7 cellular contexts compared by ENCODE assay signal in genomic region chr12:24596768-24597388, GRCh38.
A peak's percentile ranks its signal among the peaks of the same experiment; 100 is the strongest.
DNase-seq lines count a peak whose midpoint lies in the region; ATAC-seq and TF ChIP-seq lines count a peak whose summit lies in the region.

No MANE protein-coding gene starts in this region.

- no peak for TF ChIP-seq CTCF in GM13977 (IDR thresholded peaks at IDR 0.05; ENCODE audit: extremely low read depth, insufficient read depth, missing control alignments)
- TF ChIP-seq CTCF in ascending aorta (IDR thresholded peaks at IDR 0.05): peak in 2 of 3 experiments; percentile 65 to 72

- DNase-seq in GM13977 (ENCODE audit: low spot score) (peak; percentile 32), NCI-H2029 (lab: John Stamatoyannopoulos, UW) (peak; percentile 32), ascending aorta (ENCODE audit: low spot score in 2 of 2) (no peak), kidney glomerular epithelial cell (lab: John Stamatoyannopoulos, UW) (peak; percentile 19), T1000 (lab: John Stamatoyannopoulos, UW) (no peak)
- DNase-seq in activated CD8-positive, alpha-beta memory T cell treated with anti-CD3 and anti-CD28 coated beads for 24 hours: no peak

- no peaks in the 10 kb centered on the region for H3K27me3 ChIP-seq in ascending aorta

- peaks cover 0 to 5% of the 10 kb centered on the region in 2 donors for H3K4me1 ChIP-seq in ascending aorta

- in situ Hi-C loops in GM13977 (cut with MboI; ENCODE audit: low pct_unique_long_range_greater_than_20kb, low sequenced_read_pairs, unreplicated experiment): no loop called here

- H3K9me3 ChIP-seq in ascending aorta: no peaks in the 10 kb centered on the region

- H3K4me3 ChIP-seq in ascending aorta: no peak overlapping the region

- H3K27ac ChIP-seq in ascending aorta: no peak overlapping the region

- H3K36me3 ChIP-seq in ascending aorta: no peaks in the 10 kb centered on the region

- ATAC-seq in HG03520 (IDR thresholded peaks at IDR 0.05; ENCODE audit: unreplicated experiment): no peak

- intact Hi-C loops in ascending aorta (cut with DNase I): loop anchor here (2.0 kb wide), 1 partner anchor 34 kb away; no protein-coding TSS in a partner anchor

Comparison
In these comparisons a context has a peak if more than half of its experiments do, and no peak if none do; other contexts are left out.
1. DNase-seq: peak in GM13977 (single experiment), NCI-H2029 (single experiment) and kidney glomerular epithelial cell (single experiment); none in ascending aorta (0 of 2), T1000 (single experiment) and activated CD8-positive, alpha-beta memory T cell treated with anti-CD3 and anti-CD28 coated beads for 24 hours (single experiment).